Comparison of ENCODE assay signal across 21 cellular contexts in genomic region chr14:54756656-54757392, GRCh38.
A peak's percentile ranks its signal among the peaks of the same experiment; 100 is the strongest.
DNase-seq lines count a peak whose midpoint lies in the region; ATAC-seq lines count a peak whose summit lies in the region.
"Had no signal": no experiment of that assay in that cellular context is flagged by ENCODE, and none has a peak within 500 bp of the region (broad histone marks: within the 10 kb centered on the region; RNA-seq: fewer than 3 reads in every experiment).

No MANE protein-coding gene starts in this region.

- DNase-seq in stimulated activated naive CD8-positive, alpha-beta T cell treated with anti-CD3 and anti-CD28 coated beads, Interleukin-15, amount 100 ng/mL, for 72 hours = no peak
- DNase-seq in SK-MEL-5 (ENCODE audit: low read depth, low spot score) (peak; percentile 61), dermis blood vessel endothelial cell (peak; percentile 29), HT-29 (ENCODE audit: low spot score) (no peak), hypothalamus (lab: John Stamatoyannopoulos, UW) (no peak), DMS79 (lab: John Stamatoyannopoulos, UW) (no peak)
- DNase-seq: AML-193; Calu3; CD4-positive, alpha-beta T cell; DMS53; H7; IMR-90; MV-4-11; NCI-H1417; NCI-H2029 treated with DMSO at 0.1 percent for 48 hours; NCI-H2171 treated with DMSO at 0.1 percent for 48 hours; NCI-H748 treated with DMSO at 0.1 percent for 48 hours; PC-3 had no signal

- no peaks in the 10 kb centered on the region for H3K9me3 Mint-ChIP-seq in stimulated activated naive CD8-positive, alpha-beta T cell treated with anti-CD3 and anti-CD28 coated beads, Interleukin-15, Interleukin-2, amounts not matched to agents 100 ng/mL and 50 ng/mL, for 24 hours
- H3K9me3 Mint-ChIP-seq in stimulated activated naive CD8-positive, alpha-beta T cell treated with anti-CD3 and anti-CD28 coated beads, Interleukin-15, amount 100 ng/mL, for 72 hours = no peaks in the 10 kb centered on the region
- H3K9me3 Mint-ChIP-seq: CD4-positive, alpha-beta T cell had no signal

- H3K27me3 Mint-ChIP-seq in stimulated activated naive CD8-positive, alpha-beta T cell treated with anti-CD3 and anti-CD28 coated beads, Interleukin-15, Interleukin-2, amounts not matched to agents 100 ng/mL and 50 ng/mL, for 24 hours = peaks cover 3% of the 10 kb centered on the region
- peaks cover 19% of the 10 kb centered on the region for H3K27me3 Mint-ChIP-seq in stimulated activated naive CD8-positive, alpha-beta T cell treated with anti-CD3 and anti-CD28 coated beads, Interleukin-15, amount 100 ng/mL, for 72 hours
- H3K27me3 Mint-ChIP-seq: CD4-positive, alpha-beta T cell had no signal

- no peak overlapping the region for H3K4me3 Mint-ChIP-seq in stimulated activated naive CD8-positive, alpha-beta T cell treated with anti-CD3 and anti-CD28 coated beads, Interleukin-15, Interleukin-2, amounts not matched to agents 100 ng/mL and 50 ng/mL, for 24 hours
- no peak overlapping the region for H3K4me3 Mint-ChIP-seq in stimulated activated naive CD8-positive, alpha-beta T cell treated with anti-CD3 and anti-CD28 coated beads, Interleukin-15, amount 100 ng/mL, for 72 hours
- H3K4me3 Mint-ChIP-seq: CD4-positive, alpha-beta T cell had no signal

- in situ Hi-C loops in SK-MEL-5 (cut with HindIII; ENCODE audit: low pct_unique_long_range_greater_than_20kb, low sequenced_read_pairs) = no loop called here

- no peak for ATAC-seq in stimulated activated naive CD8-positive, alpha-beta T cell treated with anti-CD3 and anti-CD28 coated beads, Interleukin-15, amount 100 ng/mL, for 72 hours
- no peak for ATAC-seq in GM18519 (IDR thresholded peaks at IDR 0.05; ENCODE audit: low FRiP score, unreplicated experiment)
- ATAC-seq: A549, PC-3 had no signal

- H3K36me3 Mint-ChIP-seq in stimulated activated naive CD8-positive, alpha-beta T cell treated with anti-CD3 and anti-CD28 coated beads, Interleukin-15, Interleukin-2, amounts not matched to agents 100 ng/mL and 50 ng/mL, for 24 hours (ENCODE audit: low read depth) = peaks cover 9% of the 10 kb centered on the region

- H3K27ac Mint-ChIP-seq in stimulated activated naive CD8-positive, alpha-beta T cell treated with anti-CD3 and anti-CD28 coated beads, Interleukin-15, Interleukin-2, amounts not matched to agents 100 ng/mL and 50 ng/mL, for 24 hours = peak overlapping the region; percentile 37
- H3K27ac Mint-ChIP-seq in stimulated activated naive CD8-positive, alpha-beta T cell treated with anti-CD3 and anti-CD28 coated beads, Interleukin-15, amount 100 ng/mL, for 72 hours = no peak overlapping the region
- H3K27ac Mint-ChIP-seq: CD4-positive, alpha-beta T cell had no signal

- H3K4me1 Mint-ChIP-seq in stimulated activated naive CD8-positive, alpha-beta T cell treated with anti-CD3 and anti-CD28 coated beads, Interleukin-15, Interleukin-2, amounts not matched to agents 100 ng/mL and 50 ng/mL, for 24 hours (ENCODE audit: low read depth) = peaks cover 18% of the 10 kb centered on the region
- H3K4me1 Mint-ChIP-seq in stimulated activated naive CD8-positive, alpha-beta T cell treated with anti-CD3 and anti-CD28 coated beads, Interleukin-15, amount 100 ng/mL, for 72 hours = peaks cover 22% of the 10 kb centered on the region

Comparison
In these comparisons a context has a peak if more than half of its experiments do, and no peak if none do; other contexts are left out.
1. DNase-seq: peak in SK-MEL-5 (single experiment) and dermis blood vessel endothelial cell (single experiment); none in stimulated activated naive CD8-positive, alpha-beta T cell treated with anti-CD3 and anti-CD28 coated beads, Interleukin-15, amount 100 ng/mL, for 72 hours (0 of 2), HT-29 (single experiment), hypothalamus (0 of 51) and DMS79 (single experiment).